8 cellular contexts compared by ENCODE assay signal in genomic region chr1:145093517-145094149, GRCh38. TPM values are rescaled to one million over a fixed set of nuclear protein-coding genes. Genes with fewer than 3 reads are reported as not detected.
DNase-seq lines count a peak whose midpoint lies in the region; ATAC-seq, FAIRE-seq and TF ChIP-seq lines count a peak whose summit lies in the region.
"Not testable (repeated sequence)": the region's sequence is repeated elsewhere in the genome, so short reads cannot be mapped to it uniquely, and the experiment has no call there.

No MANE protein-coding gene starts in this region.

- H4K8ac ChIP-seq in neuronal stem cell (ENCODE audit: low read depth, low read length), result not testable (repeated sequence)

- not testable (repeated sequence) for H2AK5ac ChIP-seq in neuronal stem cell (ENCODE audit: low read depth, low read length)

- H3K27ac ChIP-seq in HUES6 (ENCODE audit: low read depth, low read length); keratinocyte (ENCODE audit: control insufficient read depth, insufficient read depth, low read length); neuronal stem cell (replicated peaks; ENCODE audit: low read length): not testable (repeated sequence)

- not testable (repeated sequence) for H3K4me1 Mint-ChIP-seq in T-helper 17 cell; activated naive CD4-positive, alpha-beta T cell treated with anti-CD3 and anti-CD28 coated beads, Interleukin-2, amount 50 U/mL, for 24 hours; stimulated activated naive CD8-positive, alpha-beta T cell treated with anti-CD3 and anti-CD28 coated beads, Interleukin-15, Interleukin-2, amounts not matched to agents 100 ng/mL and 50 ng/mL, for 24 hours (ENCODE audit: low read depth)

- H3K4me1 ChIP-seq in HUES6 (ENCODE audit: control insufficient read depth, insufficient read depth, low read length); keratinocyte (ENCODE audit: control insufficient read depth, extremely low read depth, insufficient read depth, low read length); neuronal stem cell (ENCODE audit: control insufficient read depth in 2 of 2, insufficient read depth in 1 of 2, low read depth in 1 of 2, low read length in 2 of 2): not testable (repeated sequence)

- WGBS in neuronal stem cell (ENCODE audit: extremely low coverage in 2 of 2, insufficient read length in 2 of 2, insufficient replicate concordance in 1 of 2), 2 donors, result no CpG with 5 or more reads among the region's 47 CpGs

- not testable (repeated sequence) for H3K79me1 ChIP-seq in neuronal stem cell (ENCODE audit: low read depth, low read length)

- not testable (repeated sequence) for H2BK5ac ChIP-seq in neuronal stem cell (ENCODE audit: low read length)

- not testable (repeated sequence) for H2AFZ ChIP-seq in keratinocyte (ENCODE audit: control insufficient read depth, low read length); neuronal stem cell (ENCODE audit: low read length)

- H3K4ac ChIP-seq in neuronal stem cell (ENCODE audit: low read length), result not testable (repeated sequence)

- not testable (repeated sequence) for H2BK120ac ChIP-seq in neuronal stem cell (ENCODE audit: low read depth, low read length)

- H3K79me2 ChIP-seq in keratinocyte (ENCODE audit: control insufficient read depth, insufficient read depth, low read length), result not testable (repeated sequence)

- H3K4me2 ChIP-seq in keratinocyte (ENCODE audit: control insufficient read depth, extremely low read depth, insufficient read depth, low read depth, low read length) (peak overlapping the region; percentile 10), neuronal stem cell (ENCODE audit: insufficient read depth, low read length, poor library complexity, severe bottlenecking) (peak overlapping the region; percentile 18)

- not testable (repeated sequence) for H3K23ac ChIP-seq in neuronal stem cell (ENCODE audit: low read depth, low read length, poor library complexity)

- TF ChIP-seq CTCF in epithelial cell of esophagus (IDR thresholded peaks at IDR 0.05; ENCODE audit: insufficient read depth, low read depth, low read length, missing control alignments); keratinocyte (optimal IDR thresholded peaks at IDR 0.05 in 1 of 3, IDR thresholded peaks at IDR 0.05 in 1 of 3, conservative IDR thresholded peaks at IDR 0.05 in 1 of 3; ENCODE audit: extremely low read depth in 1 of 3, insufficient read depth in 2 of 3, low read length in 3 of 3): not testable (repeated sequence)

- H3K14ac ChIP-seq in neuronal stem cell (ENCODE audit: low read length), result not testable (repeated sequence)

- H3K9me3 Mint-ChIP-seq in activated naive CD4-positive, alpha-beta T cell treated with anti-CD3 and anti-CD28 coated beads, Interleukin-2, amount 50 U/mL, for 24 hours; stimulated activated naive CD8-positive, alpha-beta T cell treated with anti-CD3 and anti-CD28 coated beads, Interleukin-15, Interleukin-2, amounts not matched to agents 100 ng/mL and 50 ng/mL, for 24 hours: not testable (repeated sequence)

- H3K36me3 ChIP-seq in HUES6 (ENCODE audit: control insufficient read depth, insufficient read depth, low read length); keratinocyte (ENCODE audit: control insufficient read depth in 2 of 2, extremely low read depth in 1 of 2, insufficient read depth in 2 of 2, low read length in 2 of 2); neuronal stem cell (replicated peaks in 1 of 2; ENCODE audit: control insufficient read depth in 2 of 2, insufficient read depth in 2 of 2, low read length in 2 of 2): not testable (repeated sequence)

- not testable (repeated sequence) for H4K91ac ChIP-seq in neuronal stem cell (ENCODE audit: low read depth, low read length, poor library complexity)

- not testable (repeated sequence) for H2BK15ac ChIP-seq in neuronal stem cell (ENCODE audit: low read length)

- not testable (repeated sequence) for H3K27me3 ChIP-seq in HUES6 (ENCODE audit: control insufficient read depth, insufficient read depth, low read length); keratinocyte (ENCODE audit: control insufficient read depth, extremely low read depth, insufficient read depth, low read length); neuronal stem cell (ENCODE audit: control insufficient read depth in 3 of 3, insufficient read depth in 3 of 3, low read depth in 1 of 3, low read length in 3 of 3)

- not testable (repeated sequence) for FAIRE-seq in keratinocyte (lab: Jason Lieb, UNC)

- dilution Hi-C loops in keratinocyte (cut with MboI; ENCODE audit: extremely low pct_ligation_motif_present, low sequenced_read_pairs), result not testable (repeated sequence)

- H2BK12ac ChIP-seq in neuronal stem cell (ENCODE audit: low read length), result not testable (repeated sequence)

- not testable (repeated sequence) for ATAC-seq in T-helper 17 cell

- H3K9ac ChIP-seq in HUES6 (ENCODE audit: low read length); keratinocyte (ENCODE audit: control insufficient read depth, extremely low read depth, insufficient read depth, low read length); neuronal stem cell (ENCODE audit: low read depth, low read length, poor library complexity): not testable (repeated sequence)

- not testable (repeated sequence) for H3K9me3 ChIP-seq in HUES6 (ENCODE audit: control insufficient read depth, insufficient read depth, low read depth, low read length); T-helper 17 cell (ENCODE audit: control insufficient read depth, low read length, poor library complexity, severe bottlenecking); keratinocyte (ENCODE audit: control insufficient read depth, low read depth, low read length); neuronal stem cell (replicated peaks in 1 of 2; ENCODE audit: control insufficient read depth in 2 of 2, insufficient read depth in 1 of 2, low read depth in 1 of 2, low read length in 2 of 2)

- not testable (repeated sequence) for H3K9me1 ChIP-seq in keratinocyte (ENCODE audit: control insufficient read depth, extremely low read depth, insufficient read depth, low read length)

- H3K4me3 ChIP-seq in HUES6 (ENCODE audit: low read depth, low read length) (peak overlapping the region; percentile 50), epithelial cell of esophagus (ENCODE audit: low read length) (peak overlapping the region; percentile 21), keratinocyte (ENCODE audit: control insufficient read depth in 2 of 3, extremely low read depth in 1 of 3, insufficient read depth in 2 of 3, low read depth in 1 of 3, low read length in 3 of 3) (peak overlapping the region in 1 of 3 experiments; percentile 26), neuronal stem cell (ENCODE audit: low read length in 2 of 2) (peak overlapping the region; percentile 44 to 68)

- not testable (repeated sequence) for H3K18ac ChIP-seq in neuronal stem cell (ENCODE audit: low read length)

- not testable (repeated sequence) for H4K20me1 ChIP-seq in keratinocyte (ENCODE audit: control insufficient read depth, extremely low read depth, insufficient read depth, low read length)

- peak overlapping the region; percentile 93 for H3K4me3 Mint-ChIP-seq in T-helper 17 cell
- peak overlapping the region; percentile 90 for H3K4me3 Mint-ChIP-seq in activated naive CD4-positive, alpha-beta T cell treated with anti-CD3 and anti-CD28 coated beads, Interleukin-2, amount 50 U/mL, for 24 hours
- H3K4me3 Mint-ChIP-seq in stimulated activated naive CD8-positive, alpha-beta T cell treated with anti-CD3 and anti-CD28 coated beads, Interleukin-15, Interleukin-2, amounts not matched to agents 100 ng/mL and 50 ng/mL, for 24 hours, result peak overlapping the region; percentile 88

- peak; percentile 6 for DNase-seq in CD1c-positive myeloid dendritic cell (ENCODE audit: extremely low spot score)
- DNase-seq in T-helper 17 cell, result peak in 1 of 3 donors; percentile 9
- peak; percentile 1 for DNase-seq in epithelial cell of esophagus (ENCODE audit: low read depth)
- DNase-seq in keratinocyte (ENCODE audit: low read depth, low spot score), result not testable (repeated sequence)
- DNase-seq in neuronal stem cell (ENCODE audit: low spot score), result peak; percentile 21

- peak overlapping the region; percentile 60 for H3K27ac Mint-ChIP-seq in T-helper 17 cell
- not testable (repeated sequence) for H3K27ac Mint-ChIP-seq in activated naive CD4-positive, alpha-beta T cell treated with anti-CD3 and anti-CD28 coated beads, Interleukin-2, amount 50 U/mL, for 24 hours; stimulated activated naive CD8-positive, alpha-beta T cell treated with anti-CD3 and anti-CD28 coated beads, Interleukin-15, Interleukin-2, amounts not matched to agents 100 ng/mL and 50 ng/mL, for 24 hours

- not testable (repeated sequence) for H3K27me3 Mint-ChIP-seq in T-helper 17 cell; activated naive CD4-positive, alpha-beta T cell treated with anti-CD3 and anti-CD28 coated beads, Interleukin-2, amount 50 U/mL, for 24 hours; stimulated activated naive CD8-positive, alpha-beta T cell treated with anti-CD3 and anti-CD28 coated beads, Interleukin-15, Interleukin-2, amounts not matched to agents 100 ng/mL and 50 ng/mL, for 24 hours

- H3K36me3 Mint-ChIP-seq in T-helper 17 cell (ENCODE audit: low read depth); activated naive CD4-positive, alpha-beta T cell treated with anti-CD3 and anti-CD28 coated beads, Interleukin-2, amount 50 U/mL, for 24 hours; stimulated activated naive CD8-positive, alpha-beta T cell treated with anti-CD3 and anti-CD28 coated beads, Interleukin-15, Interleukin-2, amounts not matched to agents 100 ng/mL and 50 ng/mL, for 24 hours (ENCODE audit: low read depth): not testable (repeated sequence)

RNA-seq across cellular contexts. Expression of gene SRGAP2B, which starts 1.5 kb away (rescaled TPM):
- 10 to 100 TPM; 22.5 to 23.0 TPM for total RNA-seq in T-helper 17 cell
- 7.7 to 16.7 TPM (median 11.0 TPM) in 3 replicates for polyA plus RNA-seq in keratinocyte
- polyA plus RNA-seq in keratinocyte (2011; ENCODE audit: low read depth), result 10.9 TPM
- 8.2 and 10.3 TPM in 2 replicates for polyA plus RNA-seq in keratinocyte (2011; cell fraction: cytosol; rRNA removed)
- 15.5 and 20.3 TPM in 2 replicates for polyA plus RNA-seq in keratinocyte (2011; cell fraction: nucleus; rRNA removed)
- 12.1 and 13.4 TPM in 2 replicates for polyA plus RNA-seq in keratinocyte (2012; ENCODE audit: low replicate concordance)
- polyA minus RNA-seq in keratinocyte, result 9.4 to 29.3 TPM (median 11.3 TPM) in 3 replicates
- 41.6 TPM for polyA minus RNA-seq in keratinocyte (2011; cell fraction: cytosol; rRNA and poly(A)+ RNA removed)
- 16.0 and 23.3 TPM in 2 replicates for polyA minus RNA-seq in keratinocyte (2011; cell fraction: nucleus; rRNA and poly(A)+ RNA removed)
- polyA plus RNA-seq in neuronal stem cell (2013, experiment 1 of 2), result 30.1 TPM
- polyA plus RNA-seq in neuronal stem cell (2013, experiment 2 of 2), result 32.2 TPM

RNA-seq across cellular contexts. Expression of gene FAM72D, which starts 2.1 kb away (rescaled TPM):
- under 1 TPM in 1 of 2 donors, not detected in 1; 0.37 TPM for total RNA-seq in T-helper 17 cell
- 0.36 to 3.0 TPM (median 1.1 TPM) in 3 replicates for polyA plus RNA-seq in keratinocyte
- not detected for polyA plus RNA-seq in keratinocyte (2011; ENCODE audit: low read depth)
- 0.25 and 0.85 TPM in 2 replicates for polyA plus RNA-seq in keratinocyte (2011; cell fraction: cytosol; rRNA removed)
- 0.51 and 0.74 TPM in 2 replicates for polyA plus RNA-seq in keratinocyte (2011; cell fraction: nucleus; rRNA removed)
- 0.16 and 1.2 TPM in 2 replicates for polyA plus RNA-seq in keratinocyte (2012; ENCODE audit: low replicate concordance)
- polyA minus RNA-seq in keratinocyte, result 0.13 to 0.26 TPM in 2 of 3 replicates, not detected in the other
- polyA minus RNA-seq in keratinocyte (2011; cell fraction: cytosol; rRNA and poly(A)+ RNA removed), result not detected
- 0.21 and 0.39 TPM in 2 replicates for polyA minus RNA-seq in keratinocyte (2011; cell fraction: nucleus; rRNA and poly(A)+ RNA removed)
- 23.4 TPM for polyA plus RNA-seq in neuronal stem cell (2013, experiment 1 of 2)
- 25.5 TPM for polyA plus RNA-seq in neuronal stem cell (2013, experiment 2 of 2)
